1 cellular context compared by ENCODE assay signal in the genomic region with DNA sequence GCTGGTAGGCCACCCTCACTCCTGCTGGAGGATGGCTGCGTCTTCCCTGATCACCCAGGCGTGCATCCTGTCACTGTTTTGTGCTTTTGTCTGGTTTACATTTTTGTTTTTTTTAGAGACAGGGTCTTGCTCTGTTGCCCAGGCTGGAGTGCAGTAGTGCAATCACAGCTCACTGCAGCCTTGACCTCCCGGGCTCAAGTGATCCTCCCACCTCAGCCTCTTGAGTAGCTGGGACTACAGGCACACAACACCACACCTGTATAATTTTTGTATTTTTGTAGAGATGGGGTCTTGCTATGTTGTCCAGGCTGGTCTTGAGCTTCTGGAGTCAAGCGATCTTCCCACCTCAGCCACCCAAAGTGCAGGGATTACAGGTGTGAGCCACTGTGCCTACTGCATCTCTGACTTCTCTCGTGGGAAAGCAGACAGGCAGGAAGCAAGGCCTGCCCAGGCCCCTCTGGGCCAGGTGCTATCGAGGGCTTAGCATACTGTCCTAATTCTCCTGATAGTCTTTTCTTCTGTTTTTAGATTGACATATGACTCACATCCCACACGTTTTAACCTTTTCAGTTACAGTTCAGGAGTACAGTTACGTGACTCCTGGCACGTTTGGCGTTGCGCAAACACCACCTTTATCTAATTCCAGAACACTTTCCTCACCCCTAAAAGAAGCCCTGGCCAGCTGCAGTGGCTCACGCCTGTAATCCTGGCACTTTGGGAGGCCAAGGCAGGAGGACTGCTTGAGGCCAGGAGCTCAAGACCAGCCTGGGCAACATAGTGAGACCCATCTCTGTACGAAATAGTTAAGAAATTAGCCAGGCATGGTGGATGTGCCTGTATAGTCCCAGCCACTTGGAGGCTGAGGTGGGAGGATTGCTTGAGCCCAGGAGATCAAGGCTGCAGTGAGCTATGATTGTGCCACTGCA.
A peak's percentile ranks its signal among the peaks of the same experiment; 100 is the strongest.
TF ChIP-seq lines count a peak whose summit lies in the region.
"Not testable (repeated sequence)": the region's sequence is repeated elsewhere in the genome, so short reads cannot be mapped to it uniquely, and the experiment has no call there.

No MANE protein-coding gene starts in this region.

TF ChIP-seq in HepG2, 621 proteins besides CTCF, POLR2A, EP300 and RAD21 (continued from another document and continues in another):
- TF ChIP-seq, protein P1, sequence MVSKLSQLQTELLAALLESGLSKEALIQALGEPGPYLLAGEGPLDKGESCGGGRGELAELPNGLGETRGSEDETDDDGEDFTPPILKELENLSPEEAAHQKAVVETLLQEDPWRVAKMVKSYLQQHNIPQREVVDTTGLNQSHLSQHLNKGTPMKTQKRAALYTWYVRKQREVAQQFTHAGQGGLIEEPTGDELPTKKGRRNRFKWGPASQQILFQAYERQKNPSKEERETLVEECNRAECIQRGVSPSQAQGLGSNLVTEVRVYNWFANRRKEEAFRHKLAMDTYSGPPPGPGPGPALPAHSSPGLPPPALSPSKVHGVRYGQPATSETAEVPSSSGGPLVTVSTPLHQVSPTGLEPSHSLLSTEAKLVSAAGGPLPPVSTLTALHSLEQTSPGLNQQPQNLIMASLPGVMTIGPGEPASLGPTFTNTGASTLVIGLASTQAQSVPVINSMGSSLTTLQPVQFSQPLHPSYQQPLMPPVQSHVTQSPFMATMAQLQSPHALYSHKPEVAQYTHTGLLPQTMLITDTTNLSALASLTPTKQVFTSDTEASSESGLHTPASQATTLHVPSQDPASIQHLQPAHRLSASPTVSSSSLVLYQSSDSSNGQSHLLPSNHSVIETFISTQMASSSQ (IDR thresholded peaks at IDR 0.05; ENCODE audit: low read depth): not testable (repeated sequence)
- TF ChIP-seq, protein P1 (CRISPR knock-in tag; IDR thresholded peaks at IDR 0.05; ENCODE audit: borderline replicate concordance): 0 out of 2 replicates have a peak, but pooled peaks have one; percentile 23
- TF ChIP-seq YEATS2 (CRISPR knock-in tag; IDR thresholded peaks at IDR 0.05; ENCODE audit: borderline replicate concordance) (peak; percentile 70; the same call in 1 of the 2 replicates), NFATC3 (CRISPR knock-in tag; IDR thresholded peaks at IDR 0.05) (0 out of 2 replicates have a peak, but pooled peaks have one; percentile 22), ZNF652 (CRISPR knock-in tag; IDR thresholded peaks at IDR 0.05; ENCODE audit: borderline replicate concordance, low read depth) (peak; percentile 97), LCORL (IDR thresholded peaks at IDR 0.05) (peak; percentile 54; the same call in 1 of the 2 replicates), LCORL (CRISPR knock-in tag; IDR thresholded peaks at IDR 0.05) (peak; percentile 99), ZNF883 (CRISPR knock-in tag; IDR thresholded peaks at IDR 0.05; ENCODE audit: not compliant biosample characterization) (peak; percentile 62), NONO (CRISPR knock-in tag; conservative IDR thresholded peaks at IDR 0.05) (peak; percentile 84), RXRB (CRISPR knock-in tag; IDR thresholded peaks at IDR 0.05; ENCODE audit: borderline replicate concordance) (peak; percentile 94), KLF16 (CRISPR knock-in tag; IDR thresholded peaks at IDR 0.05) (peak in 1 of 2 experiments; percentile 42; a peak in 1 of 4 replicates), ZNF230 (CRISPR knock-in tag; IDR thresholded peaks at IDR 0.05) (peak; percentile 95), ZFP82 (CRISPR knock-in tag; IDR thresholded peaks at IDR 0.05; ENCODE audit: borderline replicate concordance) (0 out of 2 replicates have a peak, but pooled peaks have one; percentile 37), HNF4A (CRISPR knock-in tag; IDR thresholded peaks at IDR 0.05) (peak; percentile 74), ADNP (CRISPR knock-in tag; IDR thresholded peaks at IDR 0.05) (peak; percentile 53), MIXL1 (CRISPR knock-in tag; IDR thresholded peaks at IDR 0.05) (peak; percentile 78; the same call in 1 of the 2 replicates), ZMYM2 (CRISPR knock-in tag; IDR thresholded peaks at IDR 0.05) (peak; percentile 98), HOXD1 (CRISPR knock-in tag; IDR thresholded peaks at IDR 0.05) (peak; percentile 74; the same call in 1 of the 2 replicates), ZBTB20 (CRISPR knock-in tag; IDR thresholded peaks at IDR 0.05; ENCODE audit: borderline replicate concordance, low read depth) (peak; percentile 80; the same call in 1 of the 2 replicates), ZC3H13 (CRISPR knock-in tag; IDR thresholded peaks at IDR 0.05) (0 out of 2 replicates have a peak, but pooled peaks have one; percentile 36), ARNT2 (CRISPR knock-in tag; IDR thresholded peaks at IDR 0.05; ENCODE audit: low read depth) (peak; percentile 52; the same call in 1 of the 2 replicates), FOSL1 (CRISPR knock-in tag; IDR thresholded peaks at IDR 0.05; ENCODE audit: borderline replicate concordance) (peak; percentile 70; the same call in 1 of the 2 replicates), ZNF629 (CRISPR knock-in tag; conservative IDR thresholded peaks at IDR 0.05) (0 out of 2 replicates have a peak, but pooled peaks have one; percentile 40), GATAD2A (CRISPR knock-in tag; IDR thresholded peaks at IDR 0.05) (peak; percentile 89), CREM (IDR thresholded peaks at IDR 0.05) (peak; percentile 74), MED8 (CRISPR knock-in tag; IDR thresholded peaks at IDR 0.05; ENCODE audit: insufficient replicate concordance) (peak; percentile 75), ZNF343 (CRISPR knock-in tag; IDR thresholded peaks at IDR 0.05) (peak; percentile 53; the same call in 1 of the 2 replicates), MIER3 (CRISPR knock-in tag; IDR thresholded peaks at IDR 0.05; ENCODE audit: borderline replicate concordance) (peak; percentile 70; the same call in 1 of the 2 replicates), DMAP1 (CRISPR knock-in tag; IDR thresholded peaks at IDR 0.05) (peak; percentile 81), NR2C2 (CRISPR knock-in tag; IDR thresholded peaks at IDR 0.05; ENCODE audit: borderline replicate concordance) (peak; percentile 47; the same call in 1 of the 2 replicates)
- TF ChIP-seq, protein P2, sequence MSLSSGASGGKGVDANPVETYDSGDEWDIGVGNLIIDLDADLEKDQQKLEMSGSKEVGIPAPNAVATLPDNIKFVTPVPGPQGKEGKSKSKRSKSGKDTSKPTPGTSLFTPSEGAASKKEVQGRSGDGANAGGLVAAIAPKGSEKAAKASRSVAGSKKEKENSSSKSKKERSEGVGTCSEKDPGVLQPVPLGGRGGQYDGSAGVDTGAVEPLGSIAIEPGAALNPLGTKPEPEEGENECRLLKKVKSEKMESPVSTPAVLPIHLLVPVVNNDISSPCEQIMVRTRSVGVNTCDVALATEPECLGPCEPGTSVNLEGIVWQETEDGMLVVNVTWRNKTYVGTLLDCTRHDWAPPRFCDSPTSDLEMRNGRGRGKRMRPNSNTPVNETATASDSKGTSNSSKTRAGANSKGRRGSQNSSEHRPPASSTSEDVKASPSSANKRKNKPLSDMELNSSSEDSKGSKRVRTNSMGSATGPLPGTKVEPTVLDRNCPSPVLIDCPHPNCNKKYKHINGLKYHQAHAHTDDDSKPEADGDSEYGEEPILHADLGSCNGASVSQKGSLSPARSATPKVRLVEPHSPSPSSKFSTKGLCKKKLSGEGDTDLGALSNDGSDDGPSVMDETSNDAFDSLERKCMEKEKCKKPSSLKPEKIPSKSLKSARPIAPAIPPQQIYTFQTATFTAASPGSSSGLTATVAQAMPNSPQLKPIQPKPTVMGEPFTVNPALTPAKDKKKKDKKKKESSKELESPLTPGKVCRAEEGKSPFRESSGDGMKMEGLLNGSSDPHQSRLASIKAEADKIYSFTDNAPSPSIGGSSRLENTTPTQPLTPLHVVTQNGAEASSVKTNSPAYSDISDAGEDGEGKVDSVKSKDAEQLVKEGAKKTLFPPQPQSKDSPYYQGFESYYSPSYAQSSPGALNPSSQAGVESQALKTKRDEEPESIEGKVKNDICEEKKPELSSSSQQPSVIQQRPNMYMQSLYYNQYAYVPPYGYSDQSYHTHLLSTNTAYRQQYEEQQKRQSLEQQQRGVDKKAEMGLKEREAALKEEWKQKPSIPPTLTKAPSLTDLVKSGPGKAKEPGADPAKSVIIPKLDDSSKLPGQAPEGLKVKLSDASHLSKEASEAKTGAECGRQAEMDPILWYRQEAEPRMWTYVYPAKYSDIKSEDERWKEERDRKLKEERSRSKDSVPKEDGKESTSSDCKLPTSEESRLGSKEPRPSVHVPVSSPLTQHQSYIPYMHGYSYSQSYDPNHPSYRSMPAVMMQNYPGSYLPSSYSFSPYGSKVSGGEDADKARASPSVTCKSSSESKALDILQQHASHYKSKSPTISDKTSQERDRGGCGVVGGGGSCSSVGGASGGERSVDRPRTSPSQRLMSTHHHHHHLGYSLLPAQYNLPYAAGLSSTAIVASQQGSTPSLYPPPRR (CRISPR knock-in tag; IDR thresholded peaks at IDR 0.05; ENCODE audit: borderline replicate concordance): peak; percentile 88
- TF ChIP-seq, protein P3, sequence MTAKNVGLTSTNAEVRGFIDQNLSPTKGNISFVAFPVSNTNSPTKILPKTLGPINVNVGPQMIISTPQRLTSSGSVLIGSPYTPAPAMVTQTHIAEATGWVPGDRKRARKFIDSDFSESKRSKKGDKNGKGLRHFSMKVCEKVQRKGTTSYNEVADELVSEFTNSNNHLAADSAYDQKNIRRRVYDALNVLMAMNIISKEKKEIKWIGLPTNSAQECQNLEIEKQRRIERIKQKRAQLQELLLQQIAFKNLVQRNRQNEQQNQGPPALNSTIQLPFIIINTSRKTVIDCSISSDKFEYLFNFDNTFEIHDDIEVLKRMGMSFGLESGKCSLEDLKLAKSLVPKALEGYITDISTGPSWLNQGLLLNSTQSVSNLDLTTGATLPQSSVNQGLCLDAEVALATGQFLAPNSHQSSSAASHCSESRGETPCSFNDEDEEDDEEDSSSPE (CRISPR knock-in tag; IDR thresholded peaks at IDR 0.05): peak; percentile 68
- TF ChIP-seq NONO (IDR thresholded peaks at IDR 0.05); CREM (CRISPR knock-in tag; IDR thresholded peaks at IDR 0.05): not testable (repeated sequence)
- TF ChIP-seq, protein P4, sequence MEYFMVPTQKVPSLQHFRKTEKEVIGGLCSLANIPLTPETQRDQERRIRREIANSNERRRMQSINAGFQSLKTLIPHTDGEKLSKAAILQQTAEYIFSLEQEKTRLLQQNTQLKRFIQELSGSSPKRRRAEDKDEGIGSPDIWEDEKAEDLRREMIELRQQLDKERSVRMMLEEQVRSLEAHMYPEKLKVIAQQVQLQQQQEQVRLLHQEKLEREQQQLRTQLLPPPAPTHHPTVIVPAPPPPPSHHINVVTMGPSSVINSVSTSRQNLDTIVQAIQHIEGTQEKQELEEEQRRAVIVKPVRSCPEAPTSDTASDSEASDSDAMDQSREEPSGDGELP (IDR thresholded peaks at IDR 0.05; ENCODE audit: borderline replicate concordance, low read depth): peak; percentile 77; the same call in 1 of the 2 replicates
- TF ChIP-seq, protein P5, sequence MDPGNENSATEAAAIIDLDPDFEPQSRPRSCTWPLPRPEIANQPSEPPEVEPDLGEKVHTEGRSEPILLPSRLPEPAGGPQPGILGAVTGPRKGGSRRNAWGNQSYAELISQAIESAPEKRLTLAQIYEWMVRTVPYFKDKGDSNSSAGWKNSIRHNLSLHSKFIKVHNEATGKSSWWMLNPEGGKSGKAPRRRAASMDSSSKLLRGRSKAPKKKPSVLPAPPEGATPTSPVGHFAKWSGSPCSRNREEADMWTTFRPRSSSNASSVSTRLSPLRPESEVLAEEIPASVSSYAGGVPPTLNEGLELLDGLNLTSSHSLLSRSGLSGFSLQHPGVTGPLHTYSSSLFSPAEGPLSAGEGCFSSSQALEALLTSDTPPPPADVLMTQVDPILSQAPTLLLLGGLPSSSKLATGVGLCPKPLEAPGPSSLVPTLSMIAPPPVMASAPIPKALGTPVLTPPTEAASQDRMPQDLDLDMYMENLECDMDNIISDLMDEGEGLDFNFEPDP (CRISPR knock-in tag; conservative IDR thresholded peaks at IDR 0.05): 0 out of 2 replicates have a peak, but pooled peaks have one; percentile 8
- TF ChIP-seq, protein P6, sequence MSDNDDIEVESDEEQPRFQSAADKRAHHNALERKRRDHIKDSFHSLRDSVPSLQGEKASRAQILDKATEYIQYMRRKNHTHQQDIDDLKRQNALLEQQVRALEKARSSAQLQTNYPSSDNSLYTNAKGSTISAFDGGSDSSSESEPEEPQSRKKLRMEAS (IDR thresholded peaks at IDR 0.05): peak; percentile 83
- TF ChIP-seq, protein P7, sequence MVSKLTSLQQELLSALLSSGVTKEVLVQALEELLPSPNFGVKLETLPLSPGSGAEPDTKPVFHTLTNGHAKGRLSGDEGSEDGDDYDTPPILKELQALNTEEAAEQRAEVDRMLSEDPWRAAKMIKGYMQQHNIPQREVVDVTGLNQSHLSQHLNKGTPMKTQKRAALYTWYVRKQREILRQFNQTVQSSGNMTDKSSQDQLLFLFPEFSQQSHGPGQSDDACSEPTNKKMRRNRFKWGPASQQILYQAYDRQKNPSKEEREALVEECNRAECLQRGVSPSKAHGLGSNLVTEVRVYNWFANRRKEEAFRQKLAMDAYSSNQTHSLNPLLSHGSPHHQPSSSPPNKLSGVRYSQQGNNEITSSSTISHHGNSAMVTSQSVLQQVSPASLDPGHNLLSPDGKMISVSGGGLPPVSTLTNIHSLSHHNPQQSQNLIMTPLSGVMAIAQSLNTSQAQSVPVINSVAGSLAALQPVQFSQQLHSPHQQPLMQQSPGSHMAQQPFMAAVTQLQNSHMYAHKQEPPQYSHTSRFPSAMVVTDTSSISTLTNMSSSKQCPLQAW (CRISPR knock-in tag; IDR thresholded peaks at IDR 0.05): peak; percentile 77
- TF ChIP-seq, protein P8, sequence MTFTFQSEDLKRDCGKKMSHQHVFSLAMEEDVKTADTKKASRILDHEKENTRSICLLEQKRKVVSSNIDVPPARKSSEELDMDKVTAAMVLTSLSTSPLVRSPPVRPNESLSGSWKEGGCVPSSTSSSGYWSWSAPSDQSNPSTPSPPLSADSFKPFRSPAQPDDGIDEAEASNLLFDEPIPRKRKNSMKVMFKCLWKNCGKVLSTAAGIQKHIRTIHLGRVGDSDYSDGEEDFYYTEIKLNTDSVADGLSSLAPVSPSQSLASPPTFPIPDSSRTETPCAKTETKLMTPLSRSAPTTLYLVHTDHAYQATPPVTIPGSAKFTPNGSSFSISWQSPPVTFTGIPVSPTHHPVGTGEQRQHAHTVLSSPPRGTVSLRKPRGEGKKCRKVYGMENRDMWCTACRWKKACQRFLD (CRISPR knock-in tag; IDR thresholded peaks at IDR 0.05; ENCODE audit: borderline replicate concordance): 0 out of 2 replicates have a peak, but pooled peaks have one; percentile 19
